In the genomic region with DNA sequence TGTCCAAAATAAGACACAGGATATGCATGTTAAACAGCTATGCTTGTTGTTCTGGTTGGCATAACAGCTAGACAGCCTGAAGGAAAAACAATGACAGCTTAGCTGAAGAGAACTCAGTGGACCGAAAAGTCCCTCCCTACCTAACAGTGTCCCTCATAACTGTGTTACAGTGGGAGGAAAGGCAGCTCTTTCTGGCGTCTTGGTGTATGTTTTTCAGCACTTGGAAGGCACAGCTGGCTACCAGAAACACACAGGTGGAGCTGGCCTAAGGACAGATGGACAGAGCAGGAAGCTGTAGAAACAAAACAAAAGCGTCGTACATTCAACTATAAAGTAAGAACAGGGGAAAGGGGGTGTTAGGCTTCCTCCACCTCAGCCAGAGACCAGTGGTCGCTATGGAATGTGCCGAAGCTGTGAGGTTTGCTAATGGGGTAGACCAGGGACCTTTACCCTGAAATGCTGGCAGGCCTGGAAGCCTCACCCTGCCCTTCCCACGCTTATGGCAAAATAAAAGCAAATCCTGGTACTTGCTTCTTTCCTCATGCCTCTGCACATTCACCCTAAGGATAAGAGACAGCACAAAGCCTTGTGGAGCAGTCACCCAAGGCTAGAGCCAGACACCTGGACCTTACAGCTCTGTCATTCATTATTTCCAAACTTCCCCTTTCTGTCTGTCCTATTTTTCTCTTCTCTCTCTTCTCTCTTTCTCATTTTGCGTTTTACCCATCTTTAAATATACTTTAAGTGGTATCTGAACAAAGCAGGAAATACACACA, we compare ENCODE assay signal across 14 cellular contexts.
DNase-seq lines count a peak whose midpoint lies in the region; ATAC-seq and TF ChIP-seq lines count a peak whose summit lies in the region.
"Had no signal": no experiment of that assay in that cellular context is flagged by ENCODE, and none has a peak within 500 bp of the region (broad histone marks: within the 10 kb centered on the region; RNA-seq: fewer than 3 reads in every experiment).

No MANE protein-coding gene starts in this region.

- H3K27ac ChIP-seq in OCI-LY3 (ENCODE audit: low read length), result no peak overlapping the region
- H3K27ac ChIP-seq in sigmoid colon, result no peak overlapping the region
- H3K27ac ChIP-seq in hepatocyte, result no peak overlapping the region
- H3K27ac ChIP-seq: lower lobe of right lung, vagina had no signal

- H3K9me2 ChIP-seq in hepatocyte (replicated peaks; ENCODE audit: insufficient read depth), result no peaks in the 10 kb centered on the region

- no peak for ATAC-seq in activated naive CD8-positive, alpha-beta T cell treated with anti-CD3 and anti-CD28 coated beads, Interleukin-2, amount 10 ng/mL, durations not matched to agents 7 days and 5 days (ENCODE audit: low read depth)
- no peak for ATAC-seq in activated naive CD8-positive, alpha-beta T cell treated with anti-CD3 and anti-CD28 coated beads, Interleukin-2, amount 50 U/mL, for 24 hours
- no peak for ATAC-seq in HG02870 (IDR thresholded peaks at IDR 0.05; ENCODE audit: unreplicated experiment)
- ATAC-seq: activated CD4-positive, CD25-positive, alpha-beta regulatory T cell treated with anti-CD3 and anti-CD28 coated beads, Interleukin-2, amount 50 U/mL, for 24 hours; lower lobe of right lung had no signal

- no peaks in the 10 kb centered on the region for H4K20me1 ChIP-seq in OCI-LY3 (ENCODE audit: insufficient read depth, low read length)
- no peaks in the 10 kb centered on the region for H4K20me1 ChIP-seq in hepatocyte (ENCODE audit: insufficient read depth, poor library complexity, severe bottlenecking)

- H3K79me2 ChIP-seq in OCI-LY3 (ENCODE audit: low read length) (no peaks in the 10 kb centered on the region), hepatocyte (no peaks in the 10 kb centered on the region)

- H3K9me3 ChIP-seq in OCI-LY3 (ENCODE audit: insufficient read depth, low read length) (no peaks in the 10 kb centered on the region), sigmoid colon (no peaks in the 10 kb centered on the region), hepatocyte (ENCODE audit: low read depth) (no peaks in the 10 kb centered on the region)
- H3K9me3 ChIP-seq: lower lobe of right lung, vagina had no signal

- peak overlapping the region; percentile 43 for H3K27ac Mint-ChIP-seq in activated naive CD8-positive, alpha-beta T cell treated with anti-CD3 and anti-CD28 coated beads, Interleukin-2, amount 10 ng/mL, durations not matched to agents 7 days and 5 days
- no peak overlapping the region for H3K27ac Mint-ChIP-seq in activated naive CD8-positive, alpha-beta T cell treated with anti-CD3 and anti-CD28 coated beads, Interleukin-2, amount 50 U/mL, for 24 hours
- H3K27ac Mint-ChIP-seq in glutamatergic neuron (ENCODE audit: unreplicated experiment), result peak overlapping the region; percentile 87

- peaks cover 3% of the 10 kb centered on the region for H3K36me3 Mint-ChIP-seq in activated naive CD8-positive, alpha-beta T cell treated with anti-CD3 and anti-CD28 coated beads, Interleukin-2, amount 10 ng/mL, durations not matched to agents 7 days and 5 days
- no peaks in the 10 kb centered on the region for H3K36me3 Mint-ChIP-seq in activated naive CD8-positive, alpha-beta T cell treated with anti-CD3 and anti-CD28 coated beads, Interleukin-2, amount 50 U/mL, for 24 hours (ENCODE audit: low read depth)
- no peaks in the 10 kb centered on the region for H3K36me3 Mint-ChIP-seq in glutamatergic neuron (ENCODE audit: unreplicated experiment)

- H3K4me1 ChIP-seq in OCI-LY3 (ENCODE audit: low read length) (peaks cover 26% of the 10 kb centered on the region), sigmoid colon (peaks cover 0 to 22% (median 7%) of the 10 kb centered on the region in 4 donors), hepatocyte (ENCODE audit: insufficient read depth) (no peaks in the 10 kb centered on the region)
- H3K4me1 ChIP-seq: lower lobe of right lung, vagina had no signal

- 55 to 71% methylated on average over 8 of the region's 8 CpGs for WGBS in sigmoid colon, 2 donors
- 79% methylated on average over 8 of the region's 8 CpGs for WGBS in hepatocyte (ENCODE audit: low lambda C conversion rate, missing lambda C conversion rate)

- H3K4me3 Mint-ChIP-seq in activated naive CD8-positive, alpha-beta T cell treated with anti-CD3 and anti-CD28 coated beads, Interleukin-2, amount 10 ng/mL, durations not matched to agents 7 days and 5 days, result no peak overlapping the region
- H3K4me3 Mint-ChIP-seq in activated naive CD8-positive, alpha-beta T cell treated with anti-CD3 and anti-CD28 coated beads, Interleukin-2, amount 50 U/mL, for 24 hours, result no peak overlapping the region
- peak overlapping the region; percentile 13 for H3K4me3 Mint-ChIP-seq in glutamatergic neuron (ENCODE audit: unreplicated experiment)

- no peak overlapping the region for H2AFZ ChIP-seq in OCI-LY3 (ENCODE audit: low read depth, low read length)
- no peak overlapping the region for H2AFZ ChIP-seq in hepatocyte

- no peaks in the 10 kb centered on the region for H3K27me3 Mint-ChIP-seq in activated naive CD8-positive, alpha-beta T cell treated with anti-CD3 and anti-CD28 coated beads, Interleukin-2, amount 10 ng/mL, durations not matched to agents 7 days and 5 days
- no peaks in the 10 kb centered on the region for H3K27me3 Mint-ChIP-seq in activated naive CD8-positive, alpha-beta T cell treated with anti-CD3 and anti-CD28 coated beads, Interleukin-2, amount 50 U/mL, for 24 hours
- H3K27me3 Mint-ChIP-seq in glutamatergic neuron (ENCODE audit: unreplicated experiment), result peaks cover 1% of the 10 kb centered on the region

- H3K4me2 ChIP-seq in OCI-LY3 (ENCODE audit: low read length) (peak overlapping the region; percentile 10; the same call in 1 of the 2 replicates), hepatocyte (no peak overlapping the region)

- POLR2A ChIA-PET in activated naive CD8-positive, alpha-beta T cell treated with anti-CD3 and anti-CD28 coated beads, Interleukin-2, amount 10 ng/mL, durations not matched to agents 7 days and 5 days (lab: Charles Lee), result no interaction called here

- no peak for TF ChIP-seq EP300 in sigmoid colon (IDR thresholded peaks at IDR 0.05)

- peaks cover 5% of the 10 kb centered on the region for H3K4me1 Mint-ChIP-seq in activated naive CD8-positive, alpha-beta T cell treated with anti-CD3 and anti-CD28 coated beads, Interleukin-2, amount 10 ng/mL, durations not matched to agents 7 days and 5 days
- H3K4me1 Mint-ChIP-seq in activated naive CD8-positive, alpha-beta T cell treated with anti-CD3 and anti-CD28 coated beads, Interleukin-2, amount 50 U/mL, for 24 hours, result peaks cover 24% of the 10 kb centered on the region
- H3K4me1 Mint-ChIP-seq in glutamatergic neuron (ENCODE audit: low read depth, unreplicated experiment), result peaks cover 8% of the 10 kb centered on the region

- H3K36me3 ChIP-seq in OCI-LY3 (replicated peaks; ENCODE audit: low read depth, low read length) (no peaks in the 10 kb centered on the region), sigmoid colon (no peaks in the 10 kb centered on the region), hepatocyte (replicated peaks; ENCODE audit: insufficient read depth, low read depth) (no peaks in the 10 kb centered on the region)
- H3K36me3 ChIP-seq: lower lobe of right lung, vagina had no signal

- TF ChIP-seq CTCF in OCI-LY3 (IDR thresholded peaks at IDR 0.05; ENCODE audit: low read depth, low read length), result no peak
- no peak for TF ChIP-seq CTCF in glutamatergic neuron (IDR thresholded peaks at IDR 0.05; ENCODE audit: partially characterized antibody, unreplicated experiment)
- TF ChIP-seq CTCF in sigmoid colon (IDR thresholded peaks at IDR 0.05), result no peak
- no peak for TF ChIP-seq CTCF in hepatocyte (IDR thresholded peaks at IDR 0.05; ENCODE audit: poor library complexity)

- H3K27me3 ChIP-seq in OCI-LY3 (ENCODE audit: low read depth, low read length), result no peaks in the 10 kb centered on the region
- H3K27me3 ChIP-seq in sigmoid colon, result no peaks in the 10 kb centered on the region
- no peaks in the 10 kb centered on the region for H3K27me3 ChIP-seq in hepatocyte
- H3K27me3 ChIP-seq: vagina had no signal

- H3K9me3 Mint-ChIP-seq in activated naive CD8-positive, alpha-beta T cell treated with anti-CD3 and anti-CD28 coated beads, Interleukin-2, amount 10 ng/mL, durations not matched to agents 7 days and 5 days, result peaks cover 4% of the 10 kb centered on the region
- peaks cover 10% of the 10 kb centered on the region for H3K9me3 Mint-ChIP-seq in activated naive CD8-positive, alpha-beta T cell treated with anti-CD3 and anti-CD28 coated beads, Interleukin-2, amount 50 U/mL, for 24 hours
- H3K9me3 Mint-ChIP-seq in glutamatergic neuron (ENCODE audit: unreplicated experiment), result peaks cover 3% of the 10 kb centered on the region

- no peak for TF ChIP-seq POLR2A in sigmoid colon (IDR thresholded peaks at IDR 0.05)

- intact Hi-C loops in sigmoid colon (cut with DNase I), result no loop called here

- H3K9ac ChIP-seq in OCI-LY3 (ENCODE audit: low read length), result no peak overlapping the region

- H3K4me3 ChIP-seq in OCI-LY3 (ENCODE audit: low read length) (no peak overlapping the region), sigmoid colon (no peak overlapping the region), hepatocyte (no peak overlapping the region)
- H3K4me3 ChIP-seq: lower lobe of right lung, vagina had no signal

- no peak for DNase-seq in activated naive CD8-positive, alpha-beta T cell treated with anti-CD3 and anti-CD28 coated beads, Interleukin-2, amount 10 ng/mL, durations not matched to agents 7 days and 5 days
- no peak for DNase-seq in activated naive CD8-positive, alpha-beta T cell treated with anti-CD3 and anti-CD28 coated beads, Interleukin-2, amount 50 U/mL, for 24 hours
- no peak for DNase-seq in glutamatergic neuron
- DNase-seq in amniotic stem cell (lab: John Stamatoyannopoulos, UW), result no peak
- no peak for DNase-seq in sigmoid colon
- DNase-seq in hepatocyte (ENCODE audit: low spot score), result no peak
- DNase-seq: activated T-cell treated with anti-CD3 and anti-CD28 coated beads, Interleukin-2, amount 50 U/mL, for 48 hours; aorta; lower lobe of right lung; NCI-H526 treated with DMSO at 0.1 percent for 48 hours had no signal
